In genomic region chr18:78778651-78779050, GRCh38 we compare ENCODE assay signal across 28 cellular contexts.
DNase-seq lines count a peak whose midpoint lies in the region; FAIRE-seq and TF ChIP-seq lines count a peak whose summit lies in the region.
"Had no signal": no experiment of that assay in that cellular context is flagged by ENCODE, and none has a peak within 500 bp of the region (broad histone marks: within the 10 kb centered on the region; RNA-seq: fewer than 3 reads in every experiment).

No MANE protein-coding gene starts in this region.

- no peaks in the 10 kb centered on the region for H4K20me1 ChIP-seq in osteoblast (ENCODE audit: insufficient read depth, low read length)
- H4K20me1 ChIP-seq: BLaER1 treated with 17β-estradiol and CSF1 and Interleukin-3, amounts not matched to agents 10 nM and 100 nM had no signal

- intact Hi-C loops in cardiac septum (cut with DNase I): no loop called here
- intact Hi-C loops in left ventricle myocardium inferior (cut with micrococcal nuclease): no loop called here
- intact Hi-C loops in spleen (cut with DNase I; ENCODE audit: low total_unique reads): no loop called here
- intact Hi-C loops in A673 (cut with micrococcal nuclease; ENCODE audit: unreplicated experiment): no loop called here

- no peak for TF ChIP-seq POLR2A in spleen (IDR thresholded peaks at IDR 0.05)

- H3K27ac ChIP-seq in left ventricle myocardium inferior (replicated peaks) (no peak overlapping the region), osteoblast (ENCODE audit: low read depth, low read length) (no peak overlapping the region), spleen (no peak overlapping the region), A673 (ENCODE audit: low read depth, low read length, poor library complexity, severe bottlenecking) (no peak overlapping the region)
- H3K27ac ChIP-seq: 22Rv1; BLaER1 treated with 17β-estradiol and CSF1 and Interleukin-3, amounts not matched to agents 10 nM and 100 nM; GM23248 had no signal

- DNase-seq in cardiac septum (ENCODE audit: low spot score) (peak; percentile 29), left ventricle myocardium inferior (no peak), osteoblast (ENCODE audit: insufficient read length, low spot score, missing footprints) (peak; percentile 37), spleen (peak; percentile 39), type B pancreatic cell (ENCODE audit: extremely low spot score, unreplicated experiment) (peak; percentile 43), A673 (ENCODE audit: low spot score) (no peak), frontal cortex (ENCODE audit: low spot score in 2 of 2) (no peak), CD1c-positive myeloid dendritic cell (ENCODE audit: extremely low spot score) (no peak)
- DNase-seq: ACHN; AML-193; BE2C; Calu3; CD4-positive, alpha-beta memory T cell; COR-L47; DMS53; DMS79 treated with DMSO at 0.1 percent for 48 hours; GF-D8; GM23248; H9; HFFc6 had no signal

- no peaks in the 10 kb centered on the region for H3K4me1 ChIP-seq in left ventricle myocardium inferior
- H3K4me1 ChIP-seq in osteoblast (ENCODE audit: insufficient read depth, low read length): no peaks in the 10 kb centered on the region
- no peaks in the 10 kb centered on the region for H3K4me1 ChIP-seq in spleen
- H3K4me1 ChIP-seq in A673 (ENCODE audit: insufficient read depth, low read length, poor library complexity, severe bottlenecking): no peaks in the 10 kb centered on the region
- H3K4me1 ChIP-seq: BE2C had no signal

- FAIRE-seq in frontal cortex (lab: Jason Lieb, UNC): no peak
- FAIRE-seq: A204.1, GM12891, GM18507, GM19239, H1 had no signal

- no peaks in the 10 kb centered on the region for H3K36me3 ChIP-seq in left ventricle myocardium inferior
- no peaks in the 10 kb centered on the region for H3K36me3 ChIP-seq in osteoblast (ENCODE audit: insufficient read depth, low read length)
- H3K36me3 ChIP-seq in spleen: no peaks in the 10 kb centered on the region
- no peaks in the 10 kb centered on the region for H3K36me3 ChIP-seq in A673 (ENCODE audit: insufficient read depth, low read length, poor library complexity, severe bottlenecking)
- H3K36me3 ChIP-seq: BE2C; BLaER1 treated with 17β-estradiol and CSF1 and Interleukin-3, amounts not matched to agents 10 nM and 100 nM had no signal

- BruUV-seq in A673 (replicated peaks; lab: Mats Ljungman, UMichigan): no TSS peak

- H3K79me2 ChIP-seq in osteoblast (ENCODE audit: insufficient read depth, low read length): no peaks in the 10 kb centered on the region

- H3K4me1 Mint-ChIP-seq in type B pancreatic cell (ENCODE audit: unreplicated experiment): peaks cover 4% of the 10 kb centered on the region
- H3K4me1 Mint-ChIP-seq: CD14-positive monocyte; CD4-positive, alpha-beta memory T cell; H9 had no signal

- no peaks in the 10 kb centered on the region for H3K9me3 ChIP-seq in left ventricle myocardium inferior (replicated peaks)
- H3K9me3 ChIP-seq in osteoblast (ENCODE audit: low read depth, low read length): no peaks in the 10 kb centered on the region
- no peaks in the 10 kb centered on the region for H3K9me3 ChIP-seq in spleen
- no peaks in the 10 kb centered on the region for H3K9me3 ChIP-seq in A673 (ENCODE audit: low read depth, low read length, poor library complexity, severe bottlenecking)
- H3K9me3 ChIP-seq: BE2C; BLaER1 treated with 17β-estradiol and CSF1 and Interleukin-3, amounts not matched to agents 10 nM and 100 nM had no signal

- TF ChIP-seq CTCF in left ventricle myocardium inferior (IDR thresholded peaks at IDR 0.05; ENCODE audit: borderline replicate concordance) (no peak), osteoblast (IDR thresholded peaks at IDR 0.05; ENCODE audit: extremely low read depth, low read depth, low read length) (no peak), spleen (IDR thresholded peaks at IDR 0.05 in 8 of 11, conservative IDR thresholded peaks at IDR 0.05 in 3 of 11) (no peak), type B pancreatic cell (conservative IDR thresholded peaks at IDR 0.05) (no peak), A673 (conservative IDR thresholded peaks at IDR 0.05; ENCODE audit: low read depth, low read length) (no peak)

- H3K36me3 Mint-ChIP-seq in type B pancreatic cell: no peaks in the 10 kb centered on the region
- H3K36me3 Mint-ChIP-seq: CD14-positive monocyte; CD4-positive, alpha-beta memory T cell had no signal

- H3K4me3 ChIP-seq in left ventricle myocardium inferior (no peak overlapping the region), osteoblast (ENCODE audit: insufficient read depth, low read length) (no peak overlapping the region), spleen (no peak overlapping the region), A673 (ENCODE audit: low read depth, low read length, poor library complexity, severe bottlenecking) (no peak overlapping the region)
- H3K4me3 ChIP-seq: BLaER1 treated with 17β-estradiol and CSF1 and Interleukin-3, amounts not matched to agents 10 nM and 100 nM; GM23248 had no signal

- no peak overlapping the region for H3K4me2 ChIP-seq in osteoblast (ENCODE audit: insufficient read depth, low read length)
- H3K4me2 ChIP-seq: BLaER1 treated with 17β-estradiol and CSF1 and Interleukin-3, amounts not matched to agents 10 nM and 100 nM had no signal

- H3K4me3 Mint-ChIP-seq in type B pancreatic cell: no peak overlapping the region
- H3K4me3 Mint-ChIP-seq: CD14-positive monocyte; CD4-positive, alpha-beta memory T cell; H9; HFFc6 had no signal

- H2AFZ ChIP-seq in osteoblast (ENCODE audit: low read length): no peak overlapping the region
- H2AFZ ChIP-seq: GM23248 had no signal

- no peak overlapping the region for H3K27ac Mint-ChIP-seq in type B pancreatic cell
- H3K27ac Mint-ChIP-seq: CD14-positive monocyte; CD4-positive, alpha-beta memory T cell; HFFc6 had no signal

- no peaks in the 10 kb centered on the region for H3K9me3 Mint-ChIP-seq in type B pancreatic cell
- H3K9me3 Mint-ChIP-seq: CD4-positive, alpha-beta memory T cell; H9 had no signal

- 91 to 98% (median 95%) methylated on average over 15 of the region's 15 CpGs for whole genome bisulfite sequencing in spleen, 5 donors

- POLR2A ChIA-PET in A673 (lab: Charles Lee; ENCODE audit: low non-redundant PET): no interaction called here

- CTCF ChIA-PET in A673 (lab: Charles Lee): no interaction called here

- H3K27me3 ChIP-seq in left ventricle myocardium inferior (ENCODE audit: low read depth): peaks cover 4% of the 10 kb centered on the region
- no peaks in the 10 kb centered on the region for H3K27me3 ChIP-seq in osteoblast (ENCODE audit: insufficient read depth, low read length)
- no peaks in the 10 kb centered on the region for H3K27me3 ChIP-seq in spleen (replicated peaks in 1 of 7)
- H3K27me3 ChIP-seq in A673 (replicated peaks; ENCODE audit: insufficient read depth, low read depth, low read length, poor library complexity): no peaks in the 10 kb centered on the region
- H3K27me3 ChIP-seq: BE2C; BLaER1 treated with 17β-estradiol and CSF1 and Interleukin-3, amounts not matched to agents 10 nM and 100 nM had no signal

- peaks cover 5% of the 10 kb centered on the region for H3K27me3 Mint-ChIP-seq in type B pancreatic cell
- H3K27me3 Mint-ChIP-seq: CD4-positive, alpha-beta memory T cell had no signal

Comparison
In these comparisons a context has a peak if more than half of its experiments do, and no peak if none do; other contexts are left out.
1. DNase-seq: peak in cardiac septum (single experiment), osteoblast (single experiment), spleen (single experiment) and type B pancreatic cell (single experiment); none in left ventricle myocardium inferior (single experiment), A673 (single experiment), frontal cortex (0 of 2) and CD1c-positive myeloid dendritic cell (single experiment).